In the genomic region with DNA sequence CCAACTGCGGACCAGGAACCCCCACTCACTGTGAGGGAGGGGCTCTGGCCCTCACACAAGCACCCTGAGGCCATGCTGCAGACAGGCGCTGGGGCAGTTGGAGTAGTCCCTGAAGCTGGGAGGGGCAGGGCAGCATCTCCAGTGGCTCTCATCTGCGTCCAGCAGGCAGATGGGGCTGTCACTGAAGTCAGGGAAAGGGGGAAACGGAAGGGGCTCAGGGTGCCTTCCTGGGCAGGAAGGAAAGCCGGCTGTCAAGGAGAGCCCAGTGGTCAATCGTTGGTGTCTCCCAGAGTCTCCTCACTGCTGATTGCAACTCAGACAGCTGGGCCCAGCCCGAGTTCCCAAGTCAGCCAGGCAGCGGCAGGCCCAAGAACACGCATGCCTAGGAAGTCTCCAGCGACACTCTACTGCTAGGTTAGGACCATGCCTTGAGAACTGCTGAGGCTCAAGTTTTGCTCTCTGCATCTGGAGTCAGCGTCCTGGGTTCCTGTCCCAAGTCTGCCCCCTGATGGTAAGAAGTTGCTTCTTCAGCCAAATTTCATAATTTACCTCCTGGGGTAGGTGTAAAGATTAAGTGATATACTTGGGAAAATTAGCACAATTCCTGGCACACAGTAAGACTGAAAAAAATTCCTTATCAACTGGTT, we compare ENCODE assay signal across 8 cellular contexts. TPM values are rescaled to one million over a fixed set of nuclear protein-coding genes. Genes with fewer than 3 reads are reported as not detected.
A peak's percentile ranks its signal among the peaks of the same experiment; 100 is the strongest.
DNase-seq lines count a peak whose midpoint lies in the region; ATAC-seq, FAIRE-seq and TF ChIP-seq lines count a peak whose summit lies in the region.

No MANE protein-coding gene starts in this region.

- H3K4me1 ChIP-seq in left lung = peaks cover 9 to 29% of the 10 kb centered on the region in 2 donors

- peaks cover 0 to 7% of the 10 kb centered on the region in 2 donors for H3K9me3 ChIP-seq in left lung

- H3K36me3 ChIP-seq in left lung = no peaks in the 10 kb centered on the region

- H3K27me3 ChIP-seq in left lung = no peaks in the 10 kb centered on the region

- peak; percentile 90 for FAIRE-seq in GM12891 (lab: Jason Lieb, UNC)

- peak; percentile 58 for DNase-seq in A172 (ENCODE audit: low spot score)
- DNase-seq in GM12891 (ENCODE audit: insufficient read length, low spot score) = peak; percentile 86
- peak; percentile 40 to 70 for DNase-seq in NCI-H446 (lab: John Stamatoyannopoulos, UW)
- peak; percentile 23 for DNase-seq in activated CD4-positive, alpha-beta T cell treated with anti-CD3 and anti-CD28 coated beads for 1 hour
- peak; percentile 80 for DNase-seq in coronary artery (ENCODE audit: low spot score)
- DNase-seq in left lung = peak; percentile 65 to 72
- peak; percentile 29 to 46 (median 40) for DNase-seq in stimulated activated CD4-positive, alpha-beta T cell treated with anti-CD3 and anti-CD28 coated beads, TNF-alpha, amount 100 ng/mL, for 48 hours (ENCODE audit: low read depth in 3 of 3)

- no peak for TF ChIP-seq POLR2A in GM12891 (IDR thresholded peaks at IDR 0.05; ENCODE audit: low read depth, low read length)

- H3K4me3 ChIP-seq in coronary artery (no peak overlapping the region), left lung (no peak overlapping the region)

- intact Hi-C loops in left lung (cut with DNase I) = loop anchor here in 1 of 2 donors (5.0 kb wide), 1 partner anchor 40 kb away; no protein-coding TSS in a partner anchor

- TF ChIP-seq CTCF in coronary artery (IDR thresholded peaks at IDR 0.05) = peak; percentile 48
- peak; percentile 51 to 61 for TF ChIP-seq CTCF in left lung (IDR thresholded peaks at IDR 0.05)

- H3K27ac ChIP-seq in coronary artery (peak overlapping the region; percentile 27 to 81), left lung (peak overlapping the region in 1 of 2 donors; percentile 48)

- ATAC-seq in HG03064 (IDR thresholded peaks at IDR 0.05; ENCODE audit: low read depth, unreplicated experiment) = peak; percentile 68
- peak; percentile 95 for ATAC-seq in left lung

TF ChIP-seq in GM12891, 5 proteins besides CTCF, POLR2A, EP300 and RAD21:
- TF ChIP-seq TAF1 (IDR thresholded peaks at IDR 0.05; ENCODE audit: low read depth, low read length) (no peak), PAX5 (IDR thresholded peaks at IDR 0.05; ENCODE audit: insufficient read depth, low read length, severe bottlenecking) (no peak), POLR2AphosphoS5 (IDR thresholded peaks at IDR 0.05; ENCODE audit: low read depth, low read length) (no peak), SPI1 (IDR thresholded peaks at IDR 0.05; ENCODE audit: low read depth, low read length) (no peak), POU2F2 (IDR thresholded peaks at IDR 0.05; ENCODE audit: low read depth, low read length) (no peak)
TF ChIP-seq in GM12891: peak in this region for 0.

RNA-seq across cellular contexts. Expression of a gene that starts 27.4 kb away (rescaled TPM):
- total RNA-seq in A172 (2014; rRNA removed; shearing (Covaris generic)) = not detected in 2 replicates
- 0.31 TPM for polyA plus RNA-seq in GM12891 (2012; ENCODE audit: low read depth, missing spikeins)
- 1 to 10 TPM in 1 of 2 donors, under 1 TPM in 1; 0.96 to 1.1 TPM for total RNA-seq in left lung

RNA-seq across cellular contexts. Expression of a gene that starts 35.0 kb away (rescaled TPM):
- total RNA-seq in A172 (2014; rRNA removed; shearing (Covaris generic)) = not detected in 2 replicates
- not detected for polyA plus RNA-seq in GM12891 (2012; ENCODE audit: low read depth, missing spikeins)
- not detected for total RNA-seq in left lung

Comparison
In these comparisons a context has a peak if more than half of its experiments do, and no peak if none do; other contexts are left out.
1. DNase-seq: peak in every context shown above with its lines; median percentile 86 in GM12891; 80 in coronary artery; 68 in left lung; 58 in A172; 55 in NCI-H446; 40 in stimulated activated CD4-positive, alpha-beta T cell treated with anti-CD3 and anti-CD28 coated beads, TNF-alpha, amount 100 ng/mL, for 48 hours; 23 in activated CD4-positive, alpha-beta T cell treated with anti-CD3 and anti-CD28 coated beads for 1 hour.